1 cellular context compared by ENCODE assay signal in the genomic region with DNA sequence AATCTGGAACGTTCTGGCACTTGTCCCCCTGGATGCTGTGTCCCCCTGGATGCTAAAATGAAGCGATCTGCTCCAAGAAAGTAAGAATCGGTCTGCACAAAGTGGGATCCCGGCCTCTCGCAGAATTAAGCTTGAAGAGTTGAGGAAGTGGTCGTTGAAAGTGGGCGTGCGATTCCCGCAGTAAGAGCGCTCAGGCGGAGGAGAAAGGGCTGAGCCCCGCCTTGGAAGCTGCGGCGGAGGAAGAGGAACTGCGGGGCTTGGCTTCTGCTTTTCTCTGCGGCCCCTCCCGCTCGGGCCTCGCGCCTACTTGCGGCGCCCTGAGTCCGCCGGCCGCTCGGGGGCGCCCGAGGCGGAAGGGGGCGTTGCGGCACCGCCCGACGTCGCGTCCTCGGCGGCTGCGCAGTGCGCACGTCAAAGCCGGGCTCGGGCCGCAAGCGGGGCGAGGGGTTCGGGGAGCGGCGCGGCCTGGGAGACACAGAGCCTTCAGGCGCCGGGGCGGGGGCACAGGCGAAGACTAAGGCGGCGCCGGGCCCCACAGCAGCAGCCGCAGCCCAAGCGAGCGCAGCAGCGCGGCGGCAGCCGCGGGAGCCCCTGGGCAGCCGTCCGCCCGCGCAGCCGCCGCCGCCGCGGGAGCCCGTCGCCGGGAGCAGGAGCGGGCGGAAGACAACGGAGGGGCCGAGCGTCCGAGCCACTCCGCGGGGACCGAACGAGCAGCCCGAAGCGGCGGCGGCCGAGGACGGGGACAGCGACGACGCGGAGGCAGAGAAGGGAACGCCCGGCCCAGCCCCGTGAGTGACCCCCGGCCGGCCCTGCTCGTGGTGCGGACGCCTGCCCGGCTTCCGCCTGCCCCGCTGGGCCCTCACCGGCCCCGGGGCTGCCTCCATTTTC.
TF ChIP-seq lines count a peak whose summit lies in the region.

A gene (plus strand): TSS at position 400 of the 888 bp plus-strand sequence. CDS start 47,160 bp downstream, outside the sequence.

TF ChIP-seq in HepG2, 621 proteins besides CTCF, POLR2A, EP300 and RAD21 (continued from another document and continues in another):
- TF ChIP-seq, protein P1, sequence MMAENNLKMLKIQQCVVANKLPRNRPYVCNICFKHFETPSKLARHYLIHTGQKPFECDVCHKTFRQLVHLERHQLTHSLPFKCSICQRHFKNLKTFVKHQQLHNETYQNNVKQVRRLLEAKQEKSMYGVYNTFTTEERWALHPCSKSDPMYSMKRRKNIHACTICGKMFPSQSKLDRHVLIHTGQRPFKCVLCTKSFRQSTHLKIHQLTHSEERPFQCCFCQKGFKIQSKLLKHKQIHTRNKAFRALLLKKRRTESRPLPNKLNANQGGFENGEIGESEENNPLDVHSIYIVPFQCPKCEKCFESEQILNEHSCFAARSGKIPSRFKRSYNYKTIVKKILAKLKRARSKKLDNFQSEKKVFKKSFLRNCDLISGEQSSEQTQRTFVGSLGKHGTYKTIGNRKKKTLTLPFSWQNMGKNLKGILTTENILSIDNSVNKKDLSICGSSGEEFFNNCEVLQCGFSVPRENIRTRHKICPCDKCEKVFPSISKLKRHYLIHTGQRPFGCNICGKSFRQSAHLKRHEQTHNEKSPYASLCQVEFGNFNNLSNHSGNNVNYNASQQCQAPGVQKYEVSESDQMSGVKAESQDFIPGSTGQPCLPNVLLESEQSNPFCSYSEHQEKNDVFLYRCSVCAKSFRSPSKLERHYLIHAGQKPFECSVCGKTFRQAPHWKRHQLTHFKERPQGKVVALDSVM (CRISPR knock-in tag; IDR thresholded peaks at IDR 0.05): peak; percentile 43; the same call in 1 of the 2 replicates
- peak; percentile 30; the same call in 1 of the 2 replicates for TF ChIP-seq ZNF605 (CRISPR knock-in tag; IDR thresholded peaks at IDR 0.05)
- TF ChIP-seq MBNL3 (CRISPR knock-in tag; conservative IDR thresholded peaks at IDR 0.05): no peak
- TF ChIP-seq RFX1 (IDR thresholded peaks at IDR 0.05): no peak
- no peak for TF ChIP-seq NRL (CRISPR knock-in tag; IDR thresholded peaks at IDR 0.05; ENCODE audit: borderline replicate concordance)
- TF ChIP-seq, protein P2, sequence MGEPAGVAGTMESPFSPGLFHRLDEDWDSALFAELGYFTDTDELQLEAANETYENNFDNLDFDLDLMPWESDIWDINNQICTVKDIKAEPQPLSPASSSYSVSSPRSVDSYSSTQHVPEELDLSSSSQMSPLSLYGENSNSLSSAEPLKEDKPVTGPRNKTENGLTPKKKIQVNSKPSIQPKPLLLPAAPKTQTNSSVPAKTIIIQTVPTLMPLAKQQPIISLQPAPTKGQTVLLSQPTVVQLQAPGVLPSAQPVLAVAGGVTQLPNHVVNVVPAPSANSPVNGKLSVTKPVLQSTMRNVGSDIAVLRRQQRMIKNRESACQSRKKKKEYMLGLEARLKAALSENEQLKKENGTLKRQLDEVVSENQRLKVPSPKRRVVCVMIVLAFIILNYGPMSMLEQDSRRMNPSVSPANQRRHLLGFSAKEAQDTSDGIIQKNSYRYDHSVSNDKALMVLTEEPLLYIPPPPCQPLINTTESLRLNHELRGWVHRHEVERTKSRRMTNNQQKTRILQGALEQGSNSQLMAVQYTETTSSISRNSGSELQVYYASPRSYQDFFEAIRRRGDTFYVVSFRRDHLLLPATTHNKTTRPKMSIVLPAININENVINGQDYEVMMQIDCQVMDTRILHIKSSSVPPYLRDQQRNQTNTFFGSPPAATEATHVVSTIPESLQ (CRISPR knock-in tag; conservative IDR thresholded peaks at IDR 0.05): no peak; the same call in 1 of the 2 replicates
- TF ChIP-seq, protein P3, sequence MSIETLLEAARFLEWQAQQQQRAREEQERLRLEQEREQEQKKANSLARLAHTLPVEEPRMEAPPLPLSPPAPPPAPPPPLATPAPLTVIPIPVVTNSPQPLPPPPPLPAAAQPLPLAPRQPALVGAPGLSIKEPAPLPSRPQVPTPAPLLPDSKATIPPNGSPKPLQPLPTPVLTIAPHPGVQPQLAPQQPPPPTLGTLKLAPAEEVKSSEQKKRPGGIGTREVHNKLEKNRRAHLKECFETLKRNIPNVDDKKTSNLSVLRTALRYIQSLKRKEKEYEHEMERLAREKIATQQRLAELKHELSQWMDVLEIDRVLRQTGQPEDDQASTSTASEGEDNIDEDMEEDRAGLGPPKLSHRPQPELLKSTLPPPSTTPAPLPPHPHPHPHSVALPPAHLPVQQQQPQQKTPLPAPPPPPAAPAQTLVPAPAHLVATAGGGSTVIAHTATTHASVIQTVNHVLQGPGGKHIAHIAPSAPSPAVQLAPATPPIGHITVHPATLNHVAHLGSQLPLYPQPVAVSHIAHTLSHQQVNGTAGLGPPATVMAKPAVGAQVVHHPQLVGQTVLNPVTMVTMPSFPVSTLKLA (IDR thresholded peaks at IDR 0.05): no peak
- peak; percentile 66; the same call in 1 of the 2 replicates for TF ChIP-seq YEATS2 (CRISPR knock-in tag; IDR thresholded peaks at IDR 0.05; ENCODE audit: borderline replicate concordance)
- TF ChIP-seq, protein P4, sequence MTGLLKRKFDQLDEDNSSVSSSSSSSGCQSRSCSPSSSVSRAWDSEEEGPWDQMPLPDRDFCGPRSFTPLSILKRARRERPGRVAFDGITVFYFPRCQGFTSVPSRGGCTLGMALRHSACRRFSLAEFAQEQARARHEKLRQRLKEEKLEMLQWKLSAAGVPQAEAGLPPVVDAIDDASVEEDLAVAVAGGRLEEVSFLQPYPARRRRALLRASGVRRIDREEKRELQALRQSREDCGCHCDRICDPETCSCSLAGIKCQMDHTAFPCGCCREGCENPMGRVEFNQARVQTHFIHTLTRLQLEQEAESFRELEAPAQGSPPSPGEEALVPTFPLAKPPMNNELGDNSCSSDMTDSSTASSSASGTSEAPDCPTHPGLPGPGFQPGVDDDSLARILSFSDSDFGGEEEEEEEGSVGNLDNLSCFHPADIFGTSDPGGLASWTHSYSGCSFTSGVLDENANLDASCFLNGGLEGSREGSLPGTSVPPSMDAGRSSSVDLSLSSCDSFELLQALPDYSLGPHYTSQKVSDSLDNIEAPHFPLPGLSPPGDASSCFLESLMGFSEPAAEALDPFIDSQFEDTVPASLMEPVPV (CRISPR knock-in tag; IDR thresholded peaks at IDR 0.05): peak; percentile 41; the same call in 1 of the 2 replicates
- no peak for TF ChIP-seq MAF1 (CRISPR knock-in tag; IDR thresholded peaks at IDR 0.05; ENCODE audit: borderline replicate concordance)
- TF ChIP-seq ZNF83 (CRISPR knock-in tag; IDR thresholded peaks at IDR 0.05; ENCODE audit: borderline replicate concordance): 0 out of 2 replicates have a peak, but pooled peaks have one; percentile 67
- TF ChIP-seq ZNF30 (CRISPR knock-in tag; IDR thresholded peaks at IDR 0.05): no peak
- TF ChIP-seq ZNF207 (IDR thresholded peaks at IDR 0.05; ENCODE audit: borderline replicate concordance): no peak
- no peak for TF ChIP-seq ZNF7 (CRISPR knock-in tag; IDR thresholded peaks at IDR 0.05)
- TF ChIP-seq, protein P5, sequence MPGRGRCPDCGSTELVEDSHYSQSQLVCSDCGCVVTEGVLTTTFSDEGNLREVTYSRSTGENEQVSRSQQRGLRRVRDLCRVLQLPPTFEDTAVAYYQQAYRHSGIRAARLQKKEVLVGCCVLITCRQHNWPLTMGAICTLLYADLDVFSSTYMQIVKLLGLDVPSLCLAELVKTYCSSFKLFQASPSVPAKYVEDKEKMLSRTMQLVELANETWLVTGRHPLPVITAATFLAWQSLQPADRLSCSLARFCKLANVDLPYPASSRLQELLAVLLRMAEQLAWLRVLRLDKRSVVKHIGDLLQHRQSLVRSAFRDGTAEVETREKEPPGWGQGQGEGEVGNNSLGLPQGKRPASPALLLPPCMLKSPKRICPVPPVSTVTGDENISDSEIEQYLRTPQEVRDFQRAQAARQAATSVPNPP (CRISPR knock-in tag; IDR thresholded peaks at IDR 0.05): no peak; the same call in 1 of the 2 replicates
- TF ChIP-seq MTA1 (CRISPR knock-in tag; IDR thresholded peaks at IDR 0.05; ENCODE audit: borderline replicate concordance): peak; percentile 80; the same call in 1 of the 2 replicates
- peak; percentile 58 for TF ChIP-seq REPIN1 (CRISPR knock-in tag; IDR thresholded peaks at IDR 0.05; ENCODE audit: borderline replicate concordance, low read depth)
- TF ChIP-seq, protein P6, sequence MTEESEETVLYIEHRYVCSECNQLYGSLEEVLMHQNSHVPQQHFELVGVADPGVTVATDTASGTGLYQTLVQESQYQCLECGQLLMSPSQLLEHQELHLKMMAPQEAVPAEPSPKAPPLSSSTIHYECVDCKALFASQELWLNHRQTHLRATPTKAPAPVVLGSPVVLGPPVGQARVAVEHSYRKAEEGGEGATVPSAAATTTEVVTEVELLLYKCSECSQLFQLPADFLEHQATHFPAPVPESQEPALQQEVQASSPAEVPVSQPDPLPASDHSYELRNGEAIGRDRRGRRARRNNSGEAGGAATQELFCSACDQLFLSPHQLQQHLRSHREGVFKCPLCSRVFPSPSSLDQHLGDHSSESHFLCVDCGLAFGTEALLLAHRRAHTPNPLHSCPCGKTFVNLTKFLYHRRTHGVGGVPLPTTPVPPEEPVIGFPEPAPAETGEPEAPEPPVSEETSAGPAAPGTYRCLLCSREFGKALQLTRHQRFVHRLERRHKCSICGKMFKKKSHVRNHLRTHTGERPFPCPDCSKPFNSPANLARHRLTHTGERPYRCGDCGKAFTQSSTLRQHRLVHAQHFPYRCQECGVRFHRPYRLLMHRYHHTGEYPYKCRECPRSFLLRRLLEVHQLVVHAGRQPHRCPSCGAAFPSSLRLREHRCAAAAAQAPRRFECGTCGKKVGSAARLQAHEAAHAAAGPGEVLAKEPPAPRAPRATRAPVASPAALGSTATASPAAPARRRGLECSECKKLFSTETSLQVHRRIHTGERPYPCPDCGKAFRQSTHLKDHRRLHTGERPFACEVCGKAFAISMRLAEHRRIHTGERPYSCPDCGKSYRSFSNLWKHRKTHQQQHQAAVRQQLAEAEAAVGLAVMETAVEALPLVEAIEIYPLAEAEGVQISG (CRISPR knock-in tag; IDR thresholded peaks at IDR 0.05): peak; percentile 99
- TF ChIP-seq U2AF2 (IDR thresholded peaks at IDR 0.05; ENCODE audit: low read depth, low read length): no peak
- no peak for TF ChIP-seq ZSCAN9 (CRISPR knock-in tag; IDR thresholded peaks at IDR 0.05; ENCODE audit: borderline replicate concordance)
- TF ChIP-seq, protein P7, sequence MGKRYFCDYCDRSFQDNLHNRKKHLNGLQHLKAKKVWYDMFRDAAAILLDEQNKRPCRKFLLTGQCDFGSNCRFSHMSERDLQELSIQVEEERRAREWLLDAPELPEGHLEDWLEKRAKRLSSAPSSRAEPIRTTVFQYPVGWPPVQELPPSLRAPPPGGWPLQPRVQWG (CRISPR knock-in tag; IDR thresholded peaks at IDR 0.05; ENCODE audit: borderline replicate concordance, low read depth): no peak
- 0 out of 2 replicates have a peak, but pooled peaks have one; percentile 28 for TF ChIP-seq ZNF607 (CRISPR knock-in tag; IDR thresholded peaks at IDR 0.05; ENCODE audit: borderline replicate concordance)
- TF ChIP-seq, protein P8, sequence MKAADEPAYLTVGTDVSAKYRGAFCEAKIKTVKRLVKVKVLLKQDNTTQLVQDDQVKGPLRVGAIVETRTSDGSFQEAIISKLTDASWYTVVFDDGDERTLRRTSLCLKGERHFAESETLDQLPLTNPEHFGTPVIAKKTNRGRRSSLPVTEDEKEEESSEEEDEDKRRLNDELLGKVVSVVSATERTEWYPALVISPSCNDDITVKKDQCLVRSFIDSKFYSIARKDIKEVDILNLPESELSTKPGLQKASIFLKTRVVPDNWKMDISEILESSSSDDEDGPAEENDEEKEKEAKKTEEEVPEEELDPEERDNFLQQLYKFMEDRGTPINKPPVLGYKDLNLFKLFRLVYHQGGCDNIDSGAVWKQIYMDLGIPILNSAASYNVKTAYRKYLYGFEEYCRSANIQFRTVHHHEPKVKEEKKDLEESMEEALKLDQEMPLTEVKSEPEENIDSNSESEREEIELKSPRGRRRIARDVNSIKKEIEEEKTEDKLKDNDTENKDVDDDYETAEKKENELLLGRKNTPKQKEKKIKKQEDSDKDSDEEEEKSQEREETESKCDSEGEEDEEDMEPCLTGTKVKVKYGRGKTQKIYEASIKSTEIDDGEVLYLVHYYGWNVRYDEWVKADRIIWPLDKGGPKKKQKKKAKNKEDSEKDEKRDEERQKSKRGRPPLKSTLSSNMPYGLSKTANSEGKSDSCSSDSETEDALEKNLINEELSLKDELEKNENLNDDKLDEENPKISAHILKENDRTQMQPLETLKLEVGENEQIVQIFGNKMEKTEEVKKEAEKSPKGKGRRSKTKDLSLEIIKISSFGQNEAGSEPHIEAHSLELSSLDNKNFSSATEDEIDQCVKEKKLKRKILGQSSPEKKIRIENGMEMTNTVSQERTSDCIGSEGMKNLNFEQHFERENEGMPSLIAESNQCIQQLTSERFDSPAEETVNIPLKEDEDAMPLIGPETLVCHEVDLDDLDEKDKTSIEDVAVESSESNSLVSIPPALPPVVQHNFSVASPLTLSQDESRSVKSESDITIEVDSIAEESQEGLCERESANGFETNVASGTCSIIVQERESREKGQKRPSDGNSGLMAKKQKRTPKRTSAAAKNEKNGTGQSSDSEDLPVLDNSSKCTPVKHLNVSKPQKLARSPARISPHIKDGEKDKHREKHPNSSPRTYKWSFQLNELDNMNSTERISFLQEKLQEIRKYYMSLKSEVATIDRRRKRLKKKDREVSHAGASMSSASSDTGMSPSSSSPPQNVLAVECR (CRISPR knock-in tag; IDR thresholded peaks at IDR 0.05; ENCODE audit: borderline replicate concordance): peak; percentile 64; the same call in 1 of the 2 replicates
- no peak for TF ChIP-seq ZFP1 (CRISPR knock-in tag; IDR thresholded peaks at IDR 0.05)
- TF ChIP-seq, protein P9, sequence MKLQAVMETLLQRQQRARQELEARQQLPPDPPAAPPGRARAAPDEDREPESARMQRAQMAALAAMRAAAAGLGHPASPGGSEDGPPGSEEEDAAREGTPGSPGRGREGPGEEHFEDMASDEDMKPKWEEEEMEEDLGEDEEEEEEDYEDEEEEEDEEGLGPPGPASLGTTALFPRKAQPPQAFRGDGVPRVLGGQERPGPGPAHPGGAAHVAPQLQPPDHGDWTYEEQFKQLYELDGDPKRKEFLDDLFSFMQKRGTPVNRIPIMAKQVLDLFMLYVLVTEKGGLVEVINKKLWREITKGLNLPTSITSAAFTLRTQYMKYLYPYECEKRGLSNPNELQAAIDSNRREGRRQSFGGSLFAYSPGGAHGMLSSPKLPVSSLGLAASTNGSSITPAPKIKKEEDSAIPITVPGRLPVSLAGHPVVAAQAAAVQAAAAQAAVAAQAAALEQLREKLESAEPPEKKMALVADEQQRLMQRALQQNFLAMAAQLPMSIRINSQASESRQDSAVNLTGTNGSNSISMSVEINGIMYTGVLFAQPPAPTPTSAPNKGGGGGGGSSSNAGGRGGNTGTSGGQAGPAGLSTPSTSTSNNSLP (IDR thresholded peaks at IDR 0.05; ENCODE audit: low read depth, low read length): no peak
- no peak for TF ChIP-seq ESRRA (CRISPR knock-in tag; IDR thresholded peaks at IDR 0.05; ENCODE audit: low read depth)
- TF ChIP-seq, protein P10, sequence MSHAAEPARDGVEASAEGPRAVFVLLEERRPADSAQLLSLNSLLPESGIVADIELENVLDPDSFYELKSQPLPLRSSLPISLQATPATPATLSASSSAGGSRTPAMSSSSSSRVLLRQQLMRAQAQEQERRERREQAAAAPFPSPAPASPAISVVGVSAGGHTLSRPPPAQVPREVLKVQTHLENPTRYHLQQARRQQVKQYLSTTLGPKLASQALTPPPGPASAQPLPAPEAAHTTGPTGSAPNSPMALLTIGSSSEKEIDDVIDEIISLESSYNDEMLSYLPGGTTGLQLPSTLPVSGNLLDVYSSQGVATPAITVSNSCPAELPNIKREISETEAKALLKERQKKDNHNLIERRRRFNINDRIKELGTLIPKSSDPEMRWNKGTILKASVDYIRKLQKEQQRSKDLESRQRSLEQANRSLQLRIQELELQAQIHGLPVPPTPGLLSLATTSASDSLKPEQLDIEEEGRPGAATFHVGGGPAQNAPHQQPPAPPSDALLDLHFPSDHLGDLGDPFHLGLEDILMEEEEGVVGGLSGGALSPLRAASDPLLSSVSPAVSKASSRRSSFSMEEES (CRISPR knock-in tag; IDR thresholded peaks at IDR 0.05): peak; percentile 38; the same call in 1 of the 2 replicates
